In genomic region chr7:50476953-50477625, GRCh38 we compare ENCODE assay signal across 32 cellular contexts.
"Had no signal": no experiment of that assay in that cellular context is flagged by ENCODE, and none has a peak within 500 bp of the region (broad histone marks: within the 10 kb centered on the region; RNA-seq: fewer than 3 reads in every experiment).

No MANE protein-coding gene starts in this region.

- H3K27ac Mint-ChIP-seq: activated B cell treated with CpG ODN at 0.5 μM for 24 hours; activated CD4-positive, alpha-beta T cell treated with anti-CD3 and anti-CD28 coated beads, Interleukin-2, amount 10 ng/mL, durations not matched to agents 7 days and 5 days; activated naive CD4-positive, alpha-beta T cell treated with anti-CD3 and anti-CD28 coated beads for 36 hours; activated naive CD4-positive, alpha-beta T cell treated with anti-CD3 and anti-CD28 coated beads, Interleukin-2, amount 50 U/mL, for 72 hours; activated T-helper 1 cell treated with anti-CD3 and anti-CD28 coated beads, Interleukin-12 subunit alpha, Interleukin-12 subunit beta, Interleukin-2, Interleukin-4 antibody, amounts not matched to agents 30 ng/mL and 10 ng/mL and 1 ng/mL, durations not matched to agents 14 hours and 24 hours and 36 hours had no signal

- ATAC-seq: activated naive CD4-positive, alpha-beta T cell treated with anti-CD3 and anti-CD28 coated beads, Interleukin-2, amount 50 U/mL, for 72 hours; activated T-cell treated with anti-CD3 and anti-CD28 coated beads, Interleukin-2, amount 50 U/mL, for 4 hours; body of pancreas; Right ventricle myocardium inferior; SK-N-SH treated with all-trans-retinoic acid at 6 μM for 48 hours had no signal

- H3K36me3 ChIP-seq: adrenal gland, breast epithelium had no signal

- FAIRE-seq: astrocyte, RCC 7860 had no signal

- H3K9me3 Mint-ChIP-seq: activated B cell treated with CpG ODN at 0.5 μM for 24 hours; activated CD4-positive, alpha-beta T cell treated with anti-CD3 and anti-CD28 coated beads, Interleukin-2, amount 10 ng/mL, durations not matched to agents 7 days and 5 days; activated naive CD4-positive, alpha-beta T cell treated with anti-CD3 and anti-CD28 coated beads for 36 hours; activated naive CD4-positive, alpha-beta T cell treated with anti-CD3 and anti-CD28 coated beads, Interleukin-2, amount 50 U/mL, for 72 hours; activated T-cell treated with anti-CD3 and anti-CD28 coated beads, Interleukin-2, amount 50 U/mL, for 4 hours; activated T-helper 1 cell treated with anti-CD3 and anti-CD28 coated beads, Interleukin-12 subunit alpha, Interleukin-12 subunit beta, Interleukin-2, Interleukin-4 antibody, amounts not matched to agents 30 ng/mL and 10 ng/mL and 1 ng/mL, durations not matched to agents 14 hours and 24 hours and 36 hours had no signal

- H3K9me3 ChIP-seq: adrenal gland, body of pancreas, breast epithelium had no signal

- H3K4me1 Mint-ChIP-seq: activated B cell treated with CpG ODN at 0.5 μM for 24 hours; activated CD4-positive, alpha-beta T cell treated with anti-CD3 and anti-CD28 coated beads, Interleukin-2, amount 10 ng/mL, durations not matched to agents 7 days and 5 days had no signal

- H3K36me3 Mint-ChIP-seq: activated naive CD4-positive, alpha-beta T cell treated with anti-CD3 and anti-CD28 coated beads, Interleukin-2, amount 50 U/mL, for 72 hours had no signal

- H3K4me3 ChIP-seq: adrenal gland, body of pancreas, breast epithelium, PC-9 had no signal

- H3K4me2 ChIP-seq: PC-9 had no signal

- H3K27ac ChIP-seq: adrenal gland, body of pancreas, breast epithelium, PC-9, RWPE1, VCaP had no signal

- H3K27me3 ChIP-seq: adrenal gland, body of pancreas, breast epithelium had no signal

- H3K4me3 Mint-ChIP-seq: activated B cell treated with CpG ODN at 0.5 μM for 24 hours; activated CD4-positive, alpha-beta T cell treated with anti-CD3 and anti-CD28 coated beads, Interleukin-2, amount 10 ng/mL, durations not matched to agents 7 days and 5 days; activated naive CD4-positive, alpha-beta T cell treated with anti-CD3 and anti-CD28 coated beads for 36 hours; activated T-cell treated with anti-CD3 and anti-CD28 coated beads, Interleukin-2, amount 50 U/mL, for 4 hours; activated T-helper 1 cell treated with anti-CD3 and anti-CD28 coated beads, Interleukin-12 subunit alpha, Interleukin-12 subunit beta, Interleukin-2, Interleukin-4 antibody, amounts not matched to agents 30 ng/mL and 10 ng/mL and 1 ng/mL, durations not matched to agents 14 hours and 24 hours and 36 hours had no signal

- DNase-seq: activated B cell treated with CpG ODN at 0.5 μM for 24 hours; activated CD4-positive, alpha-beta T cell treated with anti-CD3 and anti-CD28 coated beads, Interleukin-2, amount 10 ng/mL, durations not matched to agents 7 days and 5 days; activated CD4-positive, alpha-beta T cell treated with anti-CD3 and anti-CD28 coated beads, Interleukin-2, amount 50 U/mL, for 48 hours; activated CD8-positive, alpha-beta memory T cell treated with anti-CD3 and anti-CD28 coated beads, Interleukin-2, amount 50 U/mL, for 4 hours; activated gamma-delta T cell treated with Interleukin-2 at 50 U/mL for 16 hours; activated naive CD4-positive, alpha-beta T cell treated with anti-CD3 and anti-CD28 coated beads for 36 hours; activated T-cell treated with anti-CD3 and anti-CD28 coated beads for 4 hours; activated T-cell treated with anti-CD3 and anti-CD28 coated beads, Interleukin-2, amount 50 U/mL, for 4 hours; adrenal gland; body of pancreas; caudate nucleus; Karpas-422; KBM-7; NCI-H1105; NCI-H1417 treated with DMSO at 0.1 percent for 48 hours; NCI-H1694; NCI-H524 treated with DMSO at 0.1 percent for 48 hours; PC-9; SIG-M5; SW 1271; T-helper 1 cell; T-helper 2 cell; T-helper 9 cell had no signal

- H3K4me1 ChIP-seq: adrenal gland, body of pancreas, breast epithelium had no signal
